26 cellular contexts compared by ENCODE assay signal in genomic region chr9:36053971-36054370, GRCh38. TPM values are rescaled to one million over a fixed set of nuclear protein-coding genes. Genes with fewer than 3 reads are reported as not detected.
DNase-seq lines count a peak whose midpoint lies in the region; ATAC-seq and TF ChIP-seq lines count a peak whose summit lies in the region.
"Had no signal": no experiment of that assay in that cellular context is flagged by ENCODE, and none has a peak within 500 bp of the region (broad histone marks: within the 10 kb centered on the region; RNA-seq: fewer than 3 reads in every experiment).

No MANE protein-coding gene starts in this region.

- no peaks in the 10 kb centered on the region; a peak in 1 of 3 replicates for H3K36me3 ChIP-seq in HEK293 (ENCODE audit: control insufficient read depth in 2 of 2, insufficient read depth in 1 of 2, low read length in 2 of 2)
- H3K36me3 ChIP-seq: vagina had no signal

- no peak overlapping the region for H3K4me3 ChIP-seq in HEK293 (ENCODE audit: low read depth, low read length)
- H3K4me3 ChIP-seq: lung, testis, vagina had no signal

- no peak overlapping the region for H3K27ac ChIP-seq in HEK293 (ENCODE audit: extremely low read depth, low read depth, low read length)
- H3K27ac ChIP-seq: testis, vagina had no signal

- H3K4me1 Mint-ChIP-seq in glutamatergic neuron (ENCODE audit: low read depth, unreplicated experiment) (peaks cover 8% of the 10 kb centered on the region), nephron progenitor cell (peaks cover 16% of the 10 kb centered on the region), immature natural killer cell (no peaks in the 10 kb centered on the region)
- H3K4me1 Mint-ChIP-seq: activated B cell treated with CpG ODN at 0.5 μM for 24 hours; activated T-helper 17 cell treated with anti-CD3 and anti-CD28 coated beads, Interleukin-2, amount 50 U/mL, for 72 hours; CD14-positive monocyte had no signal

- H3K36me3 Mint-ChIP-seq in glutamatergic neuron (ENCODE audit: unreplicated experiment) (no peaks in the 10 kb centered on the region), nephron progenitor cell (ENCODE audit: low read depth) (peaks cover 7% of the 10 kb centered on the region), immature natural killer cell (peaks cover 0 to 7% (median 0%) of the 10 kb centered on the region in 3 donors)

- peak; percentile 54; the same call in 2 of the 3 replicates for ATAC-seq in SK-N-SH treated with all-trans-retinoic acid at 6 μM for 48 hours
- ATAC-seq: activated T-helper 17 cell treated with anti-CD3 and anti-CD28 coated beads, Interleukin-2, amount 50 U/mL, for 72 hours; Right ventricle myocardium inferior had no signal

- POLR2A ChIA-PET in HEK293 (lab: Yijun Ruan, JAX): interaction anchor here (0.5 kb wide), 1 partner anchor 79 kb away, joined by 3 read pairs; no protein-coding TSS in a partner anchor

- no peak for TF ChIP-seq CTCF in HEK293 (tag by site-specific recombination; IDR thresholded peaks at IDR 0.05)
- TF ChIP-seq CTCF in glutamatergic neuron (IDR thresholded peaks at IDR 0.05; ENCODE audit: partially characterized antibody, unreplicated experiment): no peak
- TF ChIP-seq CTCF in nephron progenitor cell (IDR thresholded peaks at IDR 0.05): no peak

- H3K4me1 ChIP-seq in HEK293 (ENCODE audit: control insufficient read depth, insufficient read depth, low read length): 0 out of 2 replicates have a peak, but pooled peaks cover 3% of the 10 kb centered on the region
- H3K4me1 ChIP-seq: testis, vagina had no signal

- H3K9me3 Mint-ChIP-seq in glutamatergic neuron (ENCODE audit: unreplicated experiment) (no peaks in the 10 kb centered on the region), nephron progenitor cell (no peaks in the 10 kb centered on the region), immature natural killer cell (no peaks in the 10 kb centered on the region)
- H3K9me3 Mint-ChIP-seq: activated B cell treated with CpG ODN at 0.5 μM for 24 hours; activated T-helper 17 cell treated with anti-CD3 and anti-CD28 coated beads, Interleukin-2, amount 50 U/mL, for 72 hours; H9 had no signal

- DNase-seq in glutamatergic neuron (no peak), nephron progenitor cell (no peak), globus pallidus (ENCODE audit: low spot score) (no peak), COR-L47 (lab: John Stamatoyannopoulos, UW) (no peak), ureter (ENCODE audit: low spot score) (no peak), immature natural killer cell (no peak)
- DNase-seq: activated B cell treated with CpG ODN at 0.5 μM for 24 hours; activated CD4-positive, alpha-beta T cell treated with anti-CD3 and anti-CD28 coated beads, Interleukin-2, amount 50 U/mL, for 4 hours; activated CD8-positive, alpha-beta memory T cell treated with anti-CD3 and anti-CD28 coated beads, Interleukin-2, amount 50 U/mL, for 4 hours; activated naive CD4-positive, alpha-beta T cell treated with anti-CD3 and anti-CD28 coated beads, Interleukin-2, amount 50 U/mL, for 16 hours; Calu3; DMS79 treated with DMSO at 0.1 percent for 48 hours; H9; Karpas-422; NCI-H1436; NCI-H2081 treated with DMSO at 0.1 percent for 48 hours; NCI-H446; stimulated activated naive CD4-positive, alpha-beta T cell treated with Interleukin-2 at 50 U/mL for 16 hours; testis had no signal

- H3K27me3 Mint-ChIP-seq in glutamatergic neuron (ENCODE audit: unreplicated experiment) (no peaks in the 10 kb centered on the region), nephron progenitor cell (ENCODE audit: low read depth, poor library complexity) (no peaks in the 10 kb centered on the region), immature natural killer cell (ENCODE audit: low read depth in 3 of 3) (peaks cover 0 to 2% (median 0%) of the 10 kb centered on the region in 3 donors)
- H3K27me3 Mint-ChIP-seq: activated B cell treated with CpG ODN at 0.5 μM for 24 hours; activated T-helper 17 cell treated with anti-CD3 and anti-CD28 coated beads, Interleukin-2, amount 50 U/mL, for 72 hours had no signal

- peak overlapping the region; percentile 16 for H3K4me3 Mint-ChIP-seq in glutamatergic neuron (ENCODE audit: unreplicated experiment)
- no peak overlapping the region for H3K4me3 Mint-ChIP-seq in nephron progenitor cell
- no peak overlapping the region for H3K4me3 Mint-ChIP-seq in immature natural killer cell
- H3K4me3 Mint-ChIP-seq: activated B cell treated with CpG ODN at 0.5 μM for 24 hours; activated T-helper 17 cell treated with anti-CD3 and anti-CD28 coated beads, Interleukin-2, amount 50 U/mL, for 72 hours; CD14-positive monocyte; H9 had no signal

- CTCF ChIA-PET in HEK293 (lab: Yijun Ruan, JAX): interaction anchor here (0.6 to 1.6 kb wide), 4 partner anchors 13 to 202 kb away, joined by 3 to 5 read pairs (median 4); no protein-coding TSS in a partner anchor

- H3K9me3 ChIP-seq in HEK293 (ENCODE audit: control insufficient read depth, insufficient read depth, low read depth, low read length): no peaks in the 10 kb centered on the region
- H3K9me3 ChIP-seq: testis, vagina had no signal

- H3K27ac Mint-ChIP-seq in glutamatergic neuron (ENCODE audit: unreplicated experiment) (peak overlapping the region; percentile 67), nephron progenitor cell (peak overlapping the region; percentile 73), immature natural killer cell (no peak overlapping the region)
- H3K27ac Mint-ChIP-seq: activated B cell treated with CpG ODN at 0.5 μM for 24 hours; activated T-helper 17 cell treated with anti-CD3 and anti-CD28 coated beads, Interleukin-2, amount 50 U/mL, for 72 hours; CD14-positive monocyte; H9 had no signal

TF ChIP-seq in HEK293, 187 proteins besides CTCF, POLR2A, EP300 and RAD21 (continues in another document):
- TF ChIP-seq ZNF174 (tag by site-specific recombination; IDR thresholded peaks at IDR 0.05): no peak
- peak; percentile 17; the same call in 1 of the 2 replicates for TF ChIP-seq PRDM1 (tag by site-specific recombination; IDR thresholded peaks at IDR 0.05)
- TF ChIP-seq ZNF639 (tag by site-specific recombination; IDR thresholded peaks at IDR 0.05): no peak
- no peak for TF ChIP-seq ZSCAN4 (tag by site-specific recombination; IDR thresholded peaks at IDR 0.05)
- peak; percentile 46; the same call in 1 of the 2 replicates for TF ChIP-seq TCF7L2 (IDR thresholded peaks at IDR 0.05; ENCODE audit: borderline replicate concordance, low read depth, low read length)

TF ChIP-seq in SK-N-SH treated with all-trans-retinoic acid at 6 μM for 48 hours, 23 proteins besides CTCF, POLR2A, EP300 and RAD21:
- no peak for TF ChIP-seq SNAI2 (CRISPR knock-in tag; IDR thresholded peaks at IDR 0.05)
- 0 out of 2 replicates have a peak, but pooled peaks have one; percentile 10 for TF ChIP-seq ESRRG (CRISPR knock-in tag; IDR thresholded peaks at IDR 0.05)

RNA-seq across cellular contexts. Expression of gene RECK, which starts 17.3 kb away (rescaled TPM):
- total RNA-seq in glutamatergic neuron (ENCODE audit: unreplicated experiment) (11.1 TPM), ureter (10.3 TPM)
- polyA plus RNA-seq in immature natural killer cell: 10 to 100 TPM in 2 of 3 donors, 1 to 10 TPM in 1; 7.8 to 14.4 (median 13.8) TPM

Comparison
In these comparisons a context has a peak if more than half of its experiments do, and no peak if none do; other contexts are left out.
1. H3K27ac Mint-ChIP-seq: peak in glutamatergic neuron (single experiment) and nephron progenitor cell (single experiment); none in immature natural killer cell (0 of 6).